In the genomic region with DNA sequence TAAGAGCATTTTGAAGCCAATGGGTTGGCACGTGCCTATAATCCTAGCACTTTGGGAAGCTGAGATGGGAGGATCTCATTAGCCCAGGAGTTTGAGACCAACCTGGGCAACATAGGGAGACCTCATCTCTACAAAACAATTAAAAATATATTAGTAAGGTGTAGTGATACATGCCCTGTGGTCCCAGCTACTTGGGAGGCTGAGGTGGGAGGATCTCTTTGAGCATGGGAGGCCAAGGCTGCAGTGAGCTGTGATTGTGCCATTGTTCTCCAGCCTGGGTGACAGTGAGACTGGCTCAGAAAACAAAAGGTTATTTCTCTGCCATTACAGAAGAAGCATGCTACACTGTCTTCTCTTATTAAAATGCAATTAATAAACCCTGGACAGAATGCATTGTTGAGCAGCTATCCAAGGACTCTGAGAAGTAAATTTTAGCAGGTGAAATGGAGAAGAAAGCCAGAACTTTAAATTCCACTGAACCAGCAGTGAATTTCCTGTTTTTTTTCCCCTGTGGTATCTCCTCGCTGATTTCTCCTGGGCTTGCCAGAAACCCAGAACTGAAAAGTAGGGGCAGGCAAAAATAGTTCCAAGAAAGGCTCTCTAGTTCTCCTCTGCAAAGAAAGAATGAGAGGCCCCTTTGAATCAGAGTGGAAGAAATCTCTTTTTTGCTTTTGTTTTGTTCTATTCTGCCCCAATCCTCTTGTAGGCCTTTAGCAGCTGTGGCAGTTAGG, we compare ENCODE assay signal across 1 cellular context.
TF ChIP-seq lines count a peak whose summit lies in the region.

No MANE protein-coding gene starts in this region.

TF ChIP-seq in IMR-90, 13 proteins besides CTCF, POLR2A, EP300 and RAD21:
- no peak for TF ChIP-seq FOS (IDR thresholded peaks at IDR 0.05; ENCODE audit: low read depth, low read length)
- TF ChIP-seq, protein P1, sequence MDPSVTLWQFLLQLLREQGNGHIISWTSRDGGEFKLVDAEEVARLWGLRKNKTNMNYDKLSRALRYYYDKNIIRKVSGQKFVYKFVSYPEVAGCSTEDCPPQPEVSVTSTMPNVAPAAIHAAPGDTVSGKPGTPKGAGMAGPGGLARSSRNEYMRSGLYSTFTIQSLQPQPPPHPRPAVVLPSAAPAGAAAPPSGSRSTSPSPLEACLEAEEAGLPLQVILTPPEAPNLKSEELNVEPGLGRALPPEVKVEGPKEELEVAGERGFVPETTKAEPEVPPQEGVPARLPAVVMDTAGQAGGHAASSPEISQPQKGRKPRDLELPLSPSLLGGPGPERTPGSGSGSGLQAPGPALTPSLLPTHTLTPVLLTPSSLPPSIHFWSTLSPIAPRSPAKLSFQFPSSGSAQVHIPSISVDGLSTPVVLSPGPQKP (IDR thresholded peaks at IDR 0.05; ENCODE audit: borderline replicate concordance, low read depth, low read length) = no peak
- no peak for TF ChIP-seq MAZ (IDR thresholded peaks at IDR 0.05; ENCODE audit: borderline replicate concordance, low read depth, low read length)
- TF ChIP-seq MAFK (IDR thresholded peaks at IDR 0.05; ENCODE audit: low read depth, low read length) = no peak
- TF ChIP-seq BHLHE40 (IDR thresholded peaks at IDR 0.05; ENCODE audit: low read depth, low read length) = no peak
- TF ChIP-seq SMC3 (IDR thresholded peaks at IDR 0.05; ENCODE audit: low read depth, low read length) = no peak
- TF ChIP-seq CHD1 (IDR thresholded peaks at IDR 0.05; ENCODE audit: low read depth, low read length) = no peak
- TF ChIP-seq, protein P2, sequence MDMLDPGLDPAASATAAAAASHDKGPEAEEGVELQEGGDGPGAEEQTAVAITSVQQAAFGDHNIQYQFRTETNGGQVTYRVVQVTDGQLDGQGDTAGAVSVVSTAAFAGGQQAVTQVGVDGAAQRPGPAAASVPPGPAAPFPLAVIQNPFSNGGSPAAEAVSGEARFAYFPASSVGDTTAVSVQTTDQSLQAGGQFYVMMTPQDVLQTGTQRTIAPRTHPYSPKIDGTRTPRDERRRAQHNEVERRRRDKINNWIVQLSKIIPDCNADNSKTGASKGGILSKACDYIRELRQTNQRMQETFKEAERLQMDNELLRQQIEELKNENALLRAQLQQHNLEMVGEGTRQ (IDR thresholded peaks at IDR 0.05; ENCODE audit: low read depth, low read length) = no peak
- no peak for TF ChIP-seq RCOR1 (IDR thresholded peaks at IDR 0.05; ENCODE audit: insufficient replicate concordance, low read length)
- TF ChIP-seq RFX5 (IDR thresholded peaks at IDR 0.05; ENCODE audit: low read depth, low read length) = no peak
- TF ChIP-seq CEBPB (IDR thresholded peaks at IDR 0.05; ENCODE audit: low read depth, low read length) = no peak
- no peak for TF ChIP-seq MXI1 (IDR thresholded peaks at IDR 0.05; ENCODE audit: borderline replicate concordance, low read depth, low read length)
